ENCODE assay signal across 1 cellular context in genomic region chr20:22550514-22550913, GRCh38. TPM values are rescaled to one million over a fixed set of nuclear protein-coding genes. Genes with fewer than 3 reads are reported as not detected.
"Had no signal": no experiment of that assay in that cellular context is flagged by ENCODE, and none has a peak within 500 bp of the region (broad histone marks: within the 10 kb centered on the region; RNA-seq: fewer than 3 reads in every experiment).

No MANE protein-coding gene starts in this region.

RNA-seq across cellular contexts. Expression of gene FOXA2, which starts 33.9 kb away (rescaled TPM):
- total RNA-seq: GM12878 had no signal
- polyA plus RNA-seq: GM12878 had no signal
